Comparison of ENCODE assay signal across 15 cellular contexts in genomic region chr22:31579835-31580242, GRCh38.
DNase-seq lines count a peak whose midpoint lies in the region; ATAC-seq lines count a peak whose summit lies in the region.
"Had no signal": no experiment of that assay in that cellular context is flagged by ENCODE, and none has a peak within 500 bp of the region (broad histone marks: within the 10 kb centered on the region; RNA-seq: fewer than 3 reads in every experiment).

No MANE protein-coding gene starts in this region.

- peak overlapping the region; percentile 18 for H3K27ac ChIP-seq in substantia nigra (ENCODE audit: low read depth, low read length, poor library complexity, severe bottlenecking)
- H3K27ac ChIP-seq: cardiac muscle cell had no signal

- CTCF ChIA-PET in activated naive CD4-positive, alpha-beta T cell treated with anti-CD3 and anti-CD28 coated beads for 36 hours (lab: Charles Lee): no interaction called here

- peaks cover 11% of the 10 kb centered on the region for H3K36me3 Mint-ChIP-seq in activated naive CD4-positive, alpha-beta T cell treated with anti-CD3 and anti-CD28 coated beads, Interleukin-2, amount 50 U/mL, for 24 hours
- H3K36me3 Mint-ChIP-seq in activated naive CD4-positive, alpha-beta T cell treated with anti-CD3 and anti-CD28 coated beads for 36 hours (ENCODE audit: low read depth): peaks cover 36% of the 10 kb centered on the region
- H3K36me3 Mint-ChIP-seq in central memory CD8-positive, alpha-beta T cell (ENCODE audit: insufficient read depth): peaks cover 63% of the 10 kb centered on the region
- H3K36me3 Mint-ChIP-seq in T-helper 2 cell treated with Interferon-gamma antibody and Interleukin-4, amounts not matched to agents 5 μg/mL and 100 μg/mL, for 36 hours (ENCODE audit: low read depth): peaks cover 56% of the 10 kb centered on the region

- H3K27me3 Mint-ChIP-seq in activated naive CD4-positive, alpha-beta T cell treated with anti-CD3 and anti-CD28 coated beads, Interleukin-2, amount 50 U/mL, for 24 hours: no peaks in the 10 kb centered on the region
- H3K27me3 Mint-ChIP-seq in activated naive CD4-positive, alpha-beta T cell treated with anti-CD3 and anti-CD28 coated beads for 36 hours (ENCODE audit: low read depth): no peaks in the 10 kb centered on the region
- no peaks in the 10 kb centered on the region for H3K27me3 Mint-ChIP-seq in central memory CD8-positive, alpha-beta T cell
- H3K27me3 Mint-ChIP-seq in T-helper 2 cell treated with Interferon-gamma antibody and Interleukin-4, amounts not matched to agents 5 μg/mL and 100 μg/mL, for 36 hours (ENCODE audit: low read depth): no peaks in the 10 kb centered on the region
- H3K27me3 Mint-ChIP-seq: stimulated activated naive B cell treated with anti-CD40 and anti-IgM and Interleukin-4, amounts not matched to agents 10 μg/mL and 1 μg/mL and 100 μg/mL, for 72 hours had no signal

- no peak for ATAC-seq in central memory CD8-positive, alpha-beta T cell (replicated peaks; ENCODE audit: extremely low read depth, poor library complexity, severe bottlenecking)
- no peak for ATAC-seq in activated CD4-positive, CD25-positive, alpha-beta regulatory T cell treated with anti-CD3 and anti-CD28 coated beads, Interleukin-2, amount 50 U/mL, for 24 hours
- ATAC-seq: stimulated activated naive B cell treated with anti-CD40 and anti-IgM and Interleukin-4, amounts not matched to agents 10 μg/mL and 1 μg/mL and 100 μg/mL, for 72 hours had no signal

- intact Hi-C loops in activated naive CD4-positive, alpha-beta T cell treated with anti-CD3 and anti-CD28 coated beads for 36 hours (cut with micrococcal nuclease): no loop called here

- no peaks in the 10 kb centered on the region for H3K9me3 Mint-ChIP-seq in activated naive CD4-positive, alpha-beta T cell treated with anti-CD3 and anti-CD28 coated beads, Interleukin-2, amount 50 U/mL, for 24 hours
- no peaks in the 10 kb centered on the region for H3K9me3 Mint-ChIP-seq in activated naive CD4-positive, alpha-beta T cell treated with anti-CD3 and anti-CD28 coated beads for 36 hours
- H3K9me3 Mint-ChIP-seq in central memory CD8-positive, alpha-beta T cell: no peaks in the 10 kb centered on the region
- no peaks in the 10 kb centered on the region for H3K9me3 Mint-ChIP-seq in T-helper 2 cell treated with Interferon-gamma antibody and Interleukin-4, amounts not matched to agents 5 μg/mL and 100 μg/mL, for 36 hours
- H3K9me3 Mint-ChIP-seq: stimulated activated naive B cell treated with anti-CD40 and anti-IgM and Interleukin-4, amounts not matched to agents 10 μg/mL and 1 μg/mL and 100 μg/mL, for 72 hours had no signal

- peaks cover 31% of the 10 kb centered on the region for H3K4me1 Mint-ChIP-seq in activated naive CD4-positive, alpha-beta T cell treated with anti-CD3 and anti-CD28 coated beads, Interleukin-2, amount 50 U/mL, for 24 hours
- H3K4me1 Mint-ChIP-seq in activated naive CD4-positive, alpha-beta T cell treated with anti-CD3 and anti-CD28 coated beads for 36 hours (ENCODE audit: low read depth): peaks cover 26% of the 10 kb centered on the region
- peaks cover 19% of the 10 kb centered on the region for H3K4me1 Mint-ChIP-seq in central memory CD8-positive, alpha-beta T cell
- peaks cover 24% of the 10 kb centered on the region for H3K4me1 Mint-ChIP-seq in T-helper 2 cell treated with Interferon-gamma antibody and Interleukin-4, amounts not matched to agents 5 μg/mL and 100 μg/mL, for 36 hours (ENCODE audit: low read depth)

- H3K4me3 Mint-ChIP-seq in activated naive CD4-positive, alpha-beta T cell treated with anti-CD3 and anti-CD28 coated beads, Interleukin-2, amount 50 U/mL, for 24 hours: no peak overlapping the region
- no peak overlapping the region for H3K4me3 Mint-ChIP-seq in activated naive CD4-positive, alpha-beta T cell treated with anti-CD3 and anti-CD28 coated beads for 36 hours
- H3K4me3 Mint-ChIP-seq in central memory CD8-positive, alpha-beta T cell: no peak overlapping the region
- no peak overlapping the region for H3K4me3 Mint-ChIP-seq in T-helper 2 cell treated with Interferon-gamma antibody and Interleukin-4, amounts not matched to agents 5 μg/mL and 100 μg/mL, for 36 hours
- H3K4me3 Mint-ChIP-seq: stimulated activated naive B cell treated with anti-CD40 and anti-IgM and Interleukin-4, amounts not matched to agents 10 μg/mL and 1 μg/mL and 100 μg/mL, for 72 hours had no signal

- DNase-seq in activated naive CD4-positive, alpha-beta T cell treated with anti-CD3 and anti-CD28 coated beads for 36 hours: no peak
- DNase-seq in NCI-H345 treated with DMSO at 0.1 percent for 48 hours (lab: John Stamatoyannopoulos, UW; ENCODE audit: unreplicated experiment) (peak; percentile 59), substantia nigra (lab: John Stamatoyannopoulos, UW) (no peak)
- DNase-seq in central memory CD8-positive, alpha-beta T cell (ENCODE audit: low spot score in 2 of 2): no peak
- no peak for DNase-seq in activated effector memory CD4-positive, alpha-beta T cell treated with anti-CD3 and anti-CD28 coated beads, Interleukin-2, amount 50 U/mL, for 16 hours
- DNase-seq in T-helper 2 cell treated with Interferon-gamma antibody and Interleukin-4, amounts not matched to agents 5 μg/mL and 100 μg/mL, for 36 hours (ENCODE audit: low spot score): no peak
- DNase-seq: activated CD4-positive, CD25-positive, alpha-beta regulatory T cell; activated gamma-delta T cell; H7; MG63; stimulated activated CD4-positive, alpha-beta T cell treated with anti-CD3 and anti-CD28 coated beads, Interleukin-4, amount 100 ng/mL, for 1 hour; stimulated activated naive B cell treated with anti-CD40 and anti-IgM and Interleukin-4, amounts not matched to agents 10 μg/mL and 1 μg/mL and 100 μg/mL, for 72 hours had no signal

- H3K27ac Mint-ChIP-seq in activated naive CD4-positive, alpha-beta T cell treated with anti-CD3 and anti-CD28 coated beads, Interleukin-2, amount 50 U/mL, for 24 hours: peak overlapping the region; percentile 70
- no peak overlapping the region for H3K27ac Mint-ChIP-seq in activated naive CD4-positive, alpha-beta T cell treated with anti-CD3 and anti-CD28 coated beads for 36 hours
- H3K27ac Mint-ChIP-seq in central memory CD8-positive, alpha-beta T cell (ENCODE audit: low read depth): peak overlapping the region; percentile 10
- H3K27ac Mint-ChIP-seq in T-helper 2 cell treated with Interferon-gamma antibody and Interleukin-4, amounts not matched to agents 5 μg/mL and 100 μg/mL, for 36 hours: no peak overlapping the region

Comparison
In these comparisons a context has a peak if more than half of its experiments do, and no peak if none do; other contexts are left out.
1. H3K27ac Mint-ChIP-seq: peak in activated naive CD4-positive, alpha-beta T cell treated with anti-CD3 and anti-CD28 coated beads, Interleukin-2, amount 50 U/mL, for 24 hours (single experiment) and central memory CD8-positive, alpha-beta T cell (single experiment); none in activated naive CD4-positive, alpha-beta T cell treated with anti-CD3 and anti-CD28 coated beads for 36 hours (single experiment) and T-helper 2 cell treated with Interferon-gamma antibody and Interleukin-4, amounts not matched to agents 5 μg/mL and 100 μg/mL, for 36 hours (single experiment).